ENCODE assay signal across 8 cellular contexts in the genomic region with DNA sequence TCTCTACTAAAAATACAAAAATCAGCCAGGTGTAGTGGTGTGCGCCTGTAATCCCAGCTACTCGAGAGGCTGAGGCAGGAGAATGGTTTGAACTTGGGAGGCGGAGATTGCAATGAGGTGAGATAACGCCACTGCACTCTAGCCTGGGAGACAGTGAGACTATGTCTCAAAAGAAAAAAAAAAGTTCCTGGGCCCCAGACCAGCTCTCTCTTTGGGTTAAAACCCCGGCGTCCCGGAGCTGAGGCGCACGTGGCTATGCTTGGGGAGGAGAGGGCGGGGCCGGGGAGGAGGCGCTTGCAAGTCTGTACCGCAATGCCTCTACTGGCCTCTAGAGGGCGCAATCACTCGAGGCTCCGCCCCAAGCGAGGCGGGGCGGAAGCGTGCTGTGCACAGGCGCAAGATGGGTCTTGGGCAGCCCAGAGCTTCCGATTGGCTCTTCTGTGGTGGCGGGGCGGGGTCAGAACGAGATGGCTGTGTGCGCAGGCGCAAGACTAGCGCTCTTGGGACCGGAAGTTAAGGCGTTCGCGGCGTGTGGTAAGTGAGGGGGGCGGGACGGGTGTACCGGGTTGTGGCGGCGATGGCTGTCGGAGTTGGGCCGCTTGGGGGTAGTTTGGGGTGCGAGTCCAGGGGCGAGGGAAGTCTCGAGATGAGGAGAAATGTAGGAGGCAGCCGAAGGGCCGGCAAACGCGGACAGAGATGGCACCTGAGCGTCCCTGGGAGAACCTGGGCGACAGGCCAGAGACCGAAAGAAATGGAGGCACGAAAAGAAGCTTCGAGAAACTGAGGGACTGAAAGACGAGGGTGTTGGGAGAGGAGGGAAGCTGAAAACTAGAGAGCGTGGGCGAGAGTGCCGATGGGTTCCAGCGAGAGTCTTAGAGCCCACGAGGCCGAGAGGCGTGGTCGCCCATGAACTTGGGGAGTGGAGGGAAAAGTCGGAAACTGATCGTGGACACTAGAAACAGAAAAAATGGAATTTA. TPM values are rescaled to one million over a fixed set of nuclear protein-coding genes. Genes with fewer than 3 reads are reported as not detected.
A peak's percentile ranks its signal among the peaks of the same experiment; 100 is the strongest.
DNase-seq lines count a peak whose midpoint lies in the region; ATAC-seq and TF ChIP-seq lines count a peak whose summit lies in the region.

A gene with protein sequence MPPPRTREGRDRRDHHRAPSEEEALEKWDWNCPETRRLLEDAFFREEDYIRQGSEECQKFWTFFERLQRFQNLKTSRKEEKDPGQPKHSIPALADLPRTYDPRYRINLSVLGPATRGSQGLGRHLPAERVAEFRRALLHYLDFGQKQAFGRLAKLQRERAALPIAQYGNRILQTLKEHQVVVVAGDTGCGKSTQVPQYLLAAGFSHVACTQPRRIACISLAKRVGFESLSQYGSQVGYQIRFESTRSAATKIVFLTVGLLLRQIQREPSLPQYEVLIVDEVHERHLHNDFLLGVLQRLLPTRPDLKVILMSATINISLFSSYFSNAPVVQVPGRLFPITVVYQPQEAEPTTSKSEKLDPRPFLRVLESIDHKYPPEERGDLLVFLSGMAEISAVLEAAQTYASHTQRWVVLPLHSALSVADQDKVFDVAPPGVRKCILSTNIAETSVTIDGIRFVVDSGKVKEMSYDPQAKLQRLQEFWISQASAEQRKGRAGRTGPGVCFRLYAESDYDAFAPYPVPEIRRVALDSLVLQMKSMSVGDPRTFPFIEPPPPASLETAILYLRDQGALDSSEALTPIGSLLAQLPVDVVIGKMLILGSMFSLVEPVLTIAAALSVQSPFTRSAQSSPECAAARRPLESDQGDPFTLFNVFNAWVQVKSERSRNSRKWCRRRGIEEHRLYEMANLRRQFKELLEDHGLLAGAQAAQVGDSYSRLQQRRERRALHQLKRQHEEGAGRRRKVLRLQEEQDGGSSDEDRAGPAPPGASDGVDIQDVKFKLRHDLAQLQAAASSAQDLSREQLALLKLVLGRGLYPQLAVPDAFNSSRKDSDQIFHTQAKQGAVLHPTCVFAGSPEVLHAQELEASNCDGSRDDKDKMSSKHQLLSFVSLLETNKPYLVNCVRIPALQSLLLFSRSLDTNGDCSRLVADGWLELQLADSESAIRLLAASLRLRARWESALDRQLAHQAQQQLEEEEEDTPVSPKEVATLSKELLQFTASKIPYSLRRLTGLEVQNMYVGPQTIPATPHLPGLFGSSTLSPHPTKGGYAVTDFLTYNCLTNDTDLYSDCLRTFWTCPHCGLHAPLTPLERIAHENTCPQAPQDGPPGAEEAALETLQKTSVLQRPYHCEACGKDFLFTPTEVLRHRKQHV (plus strand): TSS at position 497 of the 977 bp plus-strand sequence. CDS start 3,716 bp downstream, outside the sequence.

- H3K27me3 ChIP-seq in left lung, result no peaks in the 10 kb centered on the region

- peak within 1 kb of the TSS; percentile 64 to 94 for H3K4me3 ChIP-seq in left lung

- H3K9me3 ChIP-seq in left lung, result no peaks in the 10 kb centered on the region

- intact Hi-C loops in dendritic cell treated with granulocyte-macrophage colony-stimulating factor and Interleukin-4, amounts not matched to agents 40 ng/mL and 50 ng/mL, for 4 days (cut with micrococcal nuclease), result loop anchor here (5.0 kb wide), 2 partner anchors 33 to 42 kb away; a partner anchor contains a TSS
- intact Hi-C loops in left lung (cut with DNase I), result no loop called here

- peaks cover 0 to 18% of the 10 kb centered on the region in 2 donors for H3K36me3 ChIP-seq in left lung

- H3K27me3 Mint-ChIP-seq in dendritic cell treated with granulocyte-macrophage colony-stimulating factor and Interleukin-4, amounts not matched to agents 40 ng/mL and 50 ng/mL, for 4 days, result no peaks in the 10 kb centered on the region

- peaks cover 7 to 48% of the 10 kb centered on the region in 2 donors for H3K4me1 ChIP-seq in left lung

- H3K36me3 Mint-ChIP-seq in dendritic cell treated with granulocyte-macrophage colony-stimulating factor and Interleukin-4, amounts not matched to agents 40 ng/mL and 50 ng/mL, for 4 days (ENCODE audit: low read depth), result peaks cover 43% of the 10 kb centered on the region

- H3K9me3 Mint-ChIP-seq in dendritic cell treated with granulocyte-macrophage colony-stimulating factor and Interleukin-4, amounts not matched to agents 40 ng/mL and 50 ng/mL, for 4 days, result no peaks in the 10 kb centered on the region

- peaks cover 38% of the 10 kb centered on the region for H3K4me1 Mint-ChIP-seq in dendritic cell treated with granulocyte-macrophage colony-stimulating factor and Interleukin-4, amounts not matched to agents 40 ng/mL and 50 ng/mL, for 4 days (ENCODE audit: low read depth)

- peak; percentile 95 for ATAC-seq in GM19372 (IDR thresholded peaks at IDR 0.05; ENCODE audit: low read depth, unreplicated experiment)
- ATAC-seq in HG03558 (IDR thresholded peaks at IDR 0.05; ENCODE audit: extremely low read depth, unreplicated experiment), result peak; percentile 55
- ATAC-seq in left lung, result peak; percentile 100

- TF ChIP-seq CTCF in left lung (IDR thresholded peaks at IDR 0.05), result peak; percentile 94 to 100

- DNase-seq in CD1c-positive myeloid dendritic cell (ENCODE audit: extremely low spot score) (peak; percentile 100), NCI-H748 treated with DMSO at 0.1 percent for 48 hours (lab: John Stamatoyannopoulos, UW) (peak; percentile 99), left lung (peak; percentile 98)
- peak; percentile 98 for DNase-seq in activated CD4-positive, alpha-beta T cell treated with anti-CD3 and anti-CD28 coated beads, Interleukin-2, amount 50 U/mL, for 24 hours (ENCODE audit: low read depth in 1 of 2, low spot score in 1 of 2)
- peak; percentile 99 for DNase-seq in stimulated activated CD4-positive, alpha-beta T cell treated with anti-CD3 and anti-CD28 coated beads, Interleukin-2, amount 100 ng/mL, for 48 hours

- peak within 1 kb of the TSS; percentile 89 for H3K27ac Mint-ChIP-seq in dendritic cell treated with granulocyte-macrophage colony-stimulating factor and Interleukin-4, amounts not matched to agents 40 ng/mL and 50 ng/mL, for 4 days

- peak within 1 kb of the TSS; percentile 27 to 82 for H3K27ac ChIP-seq in left lung

- peak within 1 kb of the TSS; percentile 87 for H3K4me3 Mint-ChIP-seq in dendritic cell treated with granulocyte-macrophage colony-stimulating factor and Interleukin-4, amounts not matched to agents 40 ng/mL and 50 ng/mL, for 4 days

RNA-seq across cellular contexts. Expression of the gene that starts here (rescaled TPM):
- total RNA-seq in left lung, result 10 to 100 TPM in 1 of 2 donors, 1 to 10 TPM in 1; 9.4 to 18.2 TPM

Comparison
In these comparisons a context has a peak if more than half of its experiments do, and no peak if none do; other contexts are left out.
1. Peak in every context shown above with its lines: DNase-seq, ATAC-seq, H3K4me3 ChIP-seq and H3K27ac ChIP-seq.